In the genomic region with DNA sequence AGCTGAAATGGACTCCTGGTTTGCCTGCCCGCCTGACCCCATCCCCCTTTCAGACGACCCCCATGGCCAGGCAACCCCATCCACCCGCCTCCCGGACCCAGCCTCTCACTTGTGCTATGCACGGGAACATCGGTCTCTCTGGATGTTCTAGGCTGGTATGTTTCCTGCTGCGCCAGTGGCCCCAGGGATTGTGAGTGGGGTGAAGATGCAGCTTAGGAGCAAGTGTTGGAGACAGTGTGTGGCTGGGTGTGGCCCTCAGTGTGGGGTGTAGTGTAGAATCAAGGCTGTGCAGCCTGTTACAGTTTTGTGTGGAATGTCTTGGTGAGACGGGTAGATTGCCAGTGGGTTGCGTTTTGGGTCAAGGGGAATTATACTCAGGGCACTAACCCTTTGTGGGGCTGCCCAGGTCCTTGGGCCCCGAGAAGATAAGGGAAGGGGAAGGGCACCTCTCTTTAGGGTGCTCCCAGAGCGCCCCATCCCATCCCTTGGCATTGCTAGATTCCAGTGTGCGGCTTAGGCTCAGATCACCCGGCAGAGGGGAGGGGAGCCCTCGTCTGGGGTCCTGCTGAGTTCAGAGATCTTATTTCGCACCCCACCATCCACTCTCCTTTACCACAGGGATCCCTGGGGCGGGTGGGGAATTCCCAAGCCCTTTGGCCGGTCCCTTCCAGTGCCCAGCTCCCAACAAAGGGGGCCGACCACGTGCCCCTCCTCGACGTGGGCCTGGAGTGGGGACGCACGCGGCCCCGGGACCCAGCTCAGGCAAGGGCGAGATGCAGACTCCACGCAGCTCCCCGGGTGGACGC, we compare ENCODE assay signal across 8 cellular contexts. TPM values are rescaled to one million over a fixed set of nuclear protein-coding genes. Genes with fewer than 3 reads are reported as not detected.
A peak's percentile ranks its signal among the peaks of the same experiment; 100 is the strongest.
DNase-seq lines count a peak whose midpoint lies in the region; ATAC-seq and TF ChIP-seq lines count a peak whose summit lies in the region.

No MANE protein-coding gene starts in this region.

- peaks cover 6% of the 10 kb centered on the region for H3K36me3 Mint-ChIP-seq in MCF 10A (ENCODE audit: insufficient read depth, unreplicated experiment)

- peak overlapping the region; percentile 89 for H3K9ac ChIP-seq in mesendoderm (ENCODE audit: low read length)

- H3K4me3 ChIP-seq in left ventricle myocardium inferior (peak overlapping the region; percentile 92), mesendoderm (ENCODE audit: low read length) (no peak overlapping the region), vagina (peak overlapping the region; percentile 77 to 99)

- no peak overlapping the region for H2BK5ac ChIP-seq in mesendoderm (ENCODE audit: low read length)

- no CpG with 5 or more reads among the region's 29 CpGs for WGBS in mesendoderm (ENCODE audit: extremely low coverage, insufficient coverage, low lambda C conversion rate)

- DNase-seq in left ventricle myocardium inferior (peak; percentile 31), left ventricle myocardium superior (no peak), MCF 10A (ENCODE audit: unreplicated experiment) (no peak), mesendoderm (no peak), vagina (ENCODE audit: extremely low spot score in 2 of 2) (no peak), hippocampal formation (lab: John Stamatoyannopoulos, UW) (no peak), NCI-H1092 (lab: John Stamatoyannopoulos, UW) (no peak), NCI-H1436 treated with DMSO at 0.1 percent for 48 hours (lab: John Stamatoyannopoulos, UW) (no peak)

- H3K27me3 Mint-ChIP-seq in MCF 10A (ENCODE audit: insufficient read depth, unreplicated experiment): no peaks in the 10 kb centered on the region

- no peaks in the 10 kb centered on the region for H3K79me1 ChIP-seq in mesendoderm (ENCODE audit: low read length)

- TF ChIP-seq CTCF in left ventricle myocardium inferior (IDR thresholded peaks at IDR 0.05; ENCODE audit: borderline replicate concordance) (no peak), MCF 10A (IDR thresholded peaks at IDR 0.05; ENCODE audit: unreplicated experiment) (no peak), vagina (IDR thresholded peaks at IDR 0.05) (no peak)

- peaks cover 8% of the 10 kb centered on the region for H3K79me2 ChIP-seq in mesendoderm (ENCODE audit: control insufficient read depth, insufficient read depth, low read length)

- POLR2A ChIA-PET in MCF 10A (lab: Yijun Ruan, JAX): interaction anchor here (0.5 to 9.2 kb wide), 20 partner anchors 24 to 1558 kb away, joined by 3 to 206 read pairs (median 6); a partner anchor contains a TSS

- H2BK120ac ChIP-seq in mesendoderm (ENCODE audit: low read depth, low read length): no peak overlapping the region

- intact Hi-C loops in left ventricle myocardium inferior (cut with micrococcal nuclease) (loop anchor here (10.0 kb wide), 1 partner anchor 311 kb away; no protein-coding TSS in a partner anchor), left ventricle myocardium superior (cut with micrococcal nuclease) (no loop called here), MCF 10A (cut with micrococcal nuclease) (loop anchor here (1.0 to 2.0 kb wide), 4 partner anchors 34 to 434 kb away; no protein-coding TSS in a partner anchor), vagina (cut with DNase I) (loop anchor here (2.0 to 10.0 kb wide), 2 partner anchors 81 to 437 kb away; no protein-coding TSS in a partner anchor)

- H3K27me3 ChIP-seq in left ventricle myocardium inferior (ENCODE audit: low read depth) (no peaks in the 10 kb centered on the region), mesendoderm (ENCODE audit: insufficient read depth, low read length, poor library complexity) (no peaks in the 10 kb centered on the region), vagina (no peaks in the 10 kb centered on the region)

- H3K18ac ChIP-seq in mesendoderm (ENCODE audit: low read length): peak overlapping the region; percentile 65

- H3K36me3 ChIP-seq in left ventricle myocardium inferior (no peaks in the 10 kb centered on the region), mesendoderm (ENCODE audit: control insufficient read depth, insufficient read depth, low read length) (no peaks in the 10 kb centered on the region), vagina (no peaks in the 10 kb centered on the region)

- H3K23ac ChIP-seq in mesendoderm (ENCODE audit: low read length): peak overlapping the region; percentile 66

- ATAC-seq in left ventricle myocardium superior: no peak

- H2BK15ac ChIP-seq in mesendoderm (replicated peaks; ENCODE audit: low read depth): no peak overlapping the region

- peaks cover 50% of the 10 kb centered on the region for H3K4me1 ChIP-seq in left ventricle myocardium inferior
- H3K4me1 ChIP-seq in mesendoderm (ENCODE audit: control insufficient read depth, low read depth, low read length): no peaks in the 10 kb centered on the region
- H3K4me1 ChIP-seq in vagina: peaks cover 28% of the 10 kb centered on the region

- H3K27ac Mint-ChIP-seq in MCF 10A (ENCODE audit: low read depth, unreplicated experiment): no peak overlapping the region

- no peaks in the 10 kb centered on the region for H3K9me3 Mint-ChIP-seq in MCF 10A (ENCODE audit: unreplicated experiment)

- BruUV-seq in MCF 10A (replicated peaks; lab: Mats Ljungman, UMichigan): no TSS peak

- no peaks in the 10 kb centered on the region for H3K9me3 ChIP-seq in left ventricle myocardium inferior (replicated peaks)
- H3K9me3 ChIP-seq in vagina: no peaks in the 10 kb centered on the region

- H3K4me3 Mint-ChIP-seq in MCF 10A (ENCODE audit: unreplicated experiment): peak overlapping the region; percentile 82

- peak overlapping the region; percentile 40 for H2AK5ac ChIP-seq in mesendoderm (ENCODE audit: low read length)

- H3K27ac ChIP-seq in left ventricle myocardium inferior (replicated peaks) (peak overlapping the region; percentile 99), mesendoderm (ENCODE audit: low read depth, low read length) (no peak overlapping the region), vagina (peak overlapping the region; percentile 99)

- no peak overlapping the region for H3K4ac ChIP-seq in mesendoderm (ENCODE audit: low read depth, low read length)

- H3K56ac ChIP-seq in mesendoderm (ENCODE audit: low read length): peak overlapping the region; percentile 89

- peak overlapping the region; percentile 62 for H3K4me2 ChIP-seq in mesendoderm (ENCODE audit: low read length)

- H4K5ac ChIP-seq in mesendoderm (ENCODE audit: low read length): no peak overlapping the region

- CTCF ChIA-PET in MCF 10A (lab: Yijun Ruan, JAX): interaction anchor here (0.6 to 7.5 kb wide), 32 partner anchors 7 to 604 kb away, joined by 3 to 103 read pairs (median 5); a partner anchor contains a TSS

- peaks cover 7% of the 10 kb centered on the region for H3K4me1 Mint-ChIP-seq in MCF 10A (ENCODE audit: insufficient read depth, unreplicated experiment)

- no peak overlapping the region for H4K8ac ChIP-seq in mesendoderm (ENCODE audit: low read depth, low read length)

- TF ChIP-seq POLR2A in vagina (IDR thresholded peaks at IDR 0.05): no peak

RNA-seq across cellular contexts. Expression of a gene that starts 4.6 kb away (rescaled TPM):
- total RNA-seq in left ventricle myocardium inferior: 3.8 TPM
- total RNA-seq in left ventricle myocardium superior: 3.5 TPM
- 11.9 and 13.4 TPM in 2 replicates for total RNA-seq in MCF 10A (2022)
- polyA plus RNA-seq in mesendoderm (2013, experiment 1 of 2): 0.93 TPM
- polyA plus RNA-seq in mesendoderm (2013, experiment 2 of 2): 0.76 TPM
- 34.4 TPM for total RNA-seq in vagina
